ENCODE assay signal across 20 cellular contexts in the genomic region with DNA sequence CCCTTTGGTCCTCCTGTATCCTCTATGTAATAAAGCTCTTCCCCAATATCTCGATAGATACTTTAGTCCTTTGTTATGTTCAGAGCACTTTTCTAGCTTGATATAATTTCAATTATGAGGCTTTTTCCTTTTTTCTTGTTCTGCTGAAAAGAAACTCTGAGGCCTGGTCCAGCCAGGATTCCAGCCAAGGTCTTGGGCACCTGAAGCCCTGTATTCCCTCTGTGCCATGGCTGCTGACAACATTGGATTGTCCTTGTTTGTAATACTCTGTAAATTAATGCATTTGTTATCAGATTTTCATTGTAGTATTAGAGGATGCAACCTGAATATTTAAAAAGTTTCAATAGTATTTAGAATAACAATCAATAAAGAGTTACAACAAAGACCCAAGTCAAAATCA.
A peak's percentile ranks its signal among the peaks of the same experiment; 100 is the strongest.
DNase-seq lines count a peak whose midpoint lies in the region; ATAC-seq lines count a peak whose summit lies in the region.
"Had no signal": no experiment of that assay in that cellular context is flagged by ENCODE, and none has a peak within 500 bp of the region (broad histone marks: within the 10 kb centered on the region; RNA-seq: fewer than 3 reads in every experiment).

No MANE protein-coding gene starts in this region.

- no peak overlapping the region for H3K4me2 ChIP-seq in mesendoderm (ENCODE audit: low read length)
- H3K4me2 ChIP-seq: BLaER1 had no signal

- no peak overlapping the region for H3K56ac ChIP-seq in mesendoderm (ENCODE audit: low read length)

- no peak overlapping the region for H4K5ac ChIP-seq in mesendoderm (ENCODE audit: low read length)

- H3K23ac ChIP-seq in mesendoderm (ENCODE audit: low read length) = no peak overlapping the region

- intact Hi-C loops in right cardiac atrium (cut with DNase I) = no loop called here

- H3K4me3 ChIP-seq in mesendoderm (ENCODE audit: low read length) (no peak overlapping the region), right cardiac atrium (ENCODE audit: low read length) (no peak overlapping the region)
- H3K4me3 ChIP-seq: BLaER1 had no signal

- H3K9me3 ChIP-seq in right cardiac atrium (ENCODE audit: control insufficient read depth, low read length) = no peaks in the 10 kb centered on the region
- H3K9me3 ChIP-seq: BE2C, BLaER1 had no signal

- H2BK120ac ChIP-seq in mesendoderm (ENCODE audit: low read depth, low read length) = no peak overlapping the region

- no peaks in the 10 kb centered on the region for H3K36me3 ChIP-seq in mesendoderm (ENCODE audit: control insufficient read depth, insufficient read depth, low read length)
- H3K36me3 ChIP-seq: BE2C, BLaER1 had no signal

- no peaks in the 10 kb centered on the region for H3K79me2 ChIP-seq in mesendoderm (ENCODE audit: control insufficient read depth, insufficient read depth, low read length)

- H4K8ac ChIP-seq in mesendoderm (ENCODE audit: low read depth, low read length) = peak overlapping the region; percentile 39

- peak overlapping the region; percentile 3 for H2BK15ac ChIP-seq in mesendoderm (replicated peaks; ENCODE audit: low read depth)

- DNase-seq in G401 (ENCODE audit: low spot score) = peak; percentile 67
- peak; percentile 54 for DNase-seq in cerebellar cortex (ENCODE audit: low spot score)
- DNase-seq in mesendoderm = no peak
- DNase-seq in T-helper 2 cell = no peak
- DNase-seq in right cardiac atrium = no peak
- DNase-seq: 8988T; ACHN; BE2C; CD4-positive, alpha-beta memory T cell; CD4-positive, CD25-positive, alpha-beta regulatory T cell; CD8-positive, alpha-beta memory T cell; COR-L47; DMS 273 treated with DMSO at 0.1 percent for 48 hours; DMS153; DMS53; DMS79; DND-41; EL; GF-D8 had no signal

- no peak overlapping the region for H3K18ac ChIP-seq in mesendoderm (ENCODE audit: low read length)

- H3K4me1 ChIP-seq in mesendoderm (ENCODE audit: control insufficient read depth, low read depth, low read length) (no peaks in the 10 kb centered on the region), right cardiac atrium (ENCODE audit: control insufficient read depth, insufficient read depth, low read length) (no peaks in the 10 kb centered on the region)
- H3K4me1 ChIP-seq: BE2C, BLaER1 had no signal

- H3K4ac ChIP-seq in mesendoderm (ENCODE audit: low read depth, low read length) = no peak overlapping the region

- H2AK5ac ChIP-seq in mesendoderm (ENCODE audit: low read length) = no peak overlapping the region

- WGBS in mesendoderm (ENCODE audit: extremely low coverage, insufficient coverage, low lambda C conversion rate) = no CpG with 5 or more reads among the region's 1 CpG
- 97% methylated on average over 1 of the region's 1 CpG for WGBS in right cardiac atrium

- H3K9ac ChIP-seq in mesendoderm (ENCODE audit: low read length) = no peak overlapping the region
- H3K9ac ChIP-seq: BLaER1 had no signal

- ATAC-seq in right cardiac atrium = no peak

- H3K27ac ChIP-seq in mesendoderm (ENCODE audit: low read depth, low read length) (no peak overlapping the region), right cardiac atrium (ENCODE audit: low read length) (no peak overlapping the region)
- H3K27ac ChIP-seq: BLaER1 had no signal

- no peaks in the 10 kb centered on the region for H3K27me3 ChIP-seq in mesendoderm (ENCODE audit: insufficient read depth, low read length, poor library complexity)
- H3K27me3 ChIP-seq in right cardiac atrium (ENCODE audit: control insufficient read depth, insufficient read depth) = no peaks in the 10 kb centered on the region
- H3K27me3 ChIP-seq: BE2C, BLaER1 had no signal

- no peak overlapping the region for H2BK5ac ChIP-seq in mesendoderm (ENCODE audit: low read length)

- no peaks in the 10 kb centered on the region for H3K79me1 ChIP-seq in mesendoderm (ENCODE audit: low read length)

- in situ Hi-C loops in G401 (cut with HindIII; ENCODE audit: low sequenced_read_pairs) = no loop called here

Comparison
In these comparisons a context has a peak if more than half of its experiments do, and no peak if none do; other contexts are left out.
1. DNase-seq: peak in G401 (single experiment) and cerebellar cortex (single experiment); none in mesendoderm (single experiment), T-helper 2 cell (0 of 5) and right cardiac atrium (0 of 3).